ENCODE assay signal across 8 cellular contexts in genomic region chr2:96143848-96144480, GRCh38. TPM values are rescaled to one million over a fixed set of nuclear protein-coding genes. Genes with fewer than 3 reads are reported as not detected.
DNase-seq lines count a peak whose midpoint lies in the region; ATAC-seq and TF ChIP-seq lines count a peak whose summit lies in the region.

No MANE protein-coding gene starts in this region.

- no peaks in the 10 kb centered on the region for H3K27me3 Mint-ChIP-seq in activated naive CD4-positive, alpha-beta T cell treated with anti-CD3 and anti-CD28 coated beads for 36 hours (ENCODE audit: low read depth)

- H3K4me1 ChIP-seq in left lung (peaks cover 7 to 58% of the 10 kb centered on the region in 2 donors), thoracic aorta (ENCODE audit: control insufficient read depth in 1 of 2, low read depth in 2 of 2) (peaks cover 21 to 55% of the 10 kb centered on the region in 2 donors)

- peaks cover 38% of the 10 kb centered on the region for H3K36me3 Mint-ChIP-seq in activated naive CD4-positive, alpha-beta T cell treated with anti-CD3 and anti-CD28 coated beads for 36 hours (ENCODE audit: low read depth)

- H3K27ac ChIP-seq in left lung (no peak overlapping the region), thoracic aorta (no peak overlapping the region)

- H3K9me3 ChIP-seq in left lung (no peaks in the 10 kb centered on the region), thoracic aorta (no peaks in the 10 kb centered on the region)

- no peaks in the 10 kb centered on the region for H3K36me3 ChIP-seq in left lung
- H3K36me3 ChIP-seq in thoracic aorta, result no peaks in the 10 kb centered on the region

- peak overlapping the region; percentile 96 for H3K4me3 Mint-ChIP-seq in activated naive CD4-positive, alpha-beta T cell treated with anti-CD3 and anti-CD28 coated beads for 36 hours

- intact Hi-C loops in activated naive CD4-positive, alpha-beta T cell treated with anti-CD3 and anti-CD28 coated beads for 36 hours (cut with micrococcal nuclease), result loop anchor here (2.0 kb wide), 1 partner anchor 193 kb away; no protein-coding TSS in a partner anchor
- intact Hi-C loops in left lung (cut with DNase I), result no loop called here

- ATAC-seq in left lung, result no peak
- ATAC-seq in thoracic aorta (ENCODE audit: insufficient number of reproducible peaks, low FRiP score, low read depth), result no peak

- DNase-seq in NCI-H1092 treated with DMSO at 0.1 percent for 48 hours (lab: John Stamatoyannopoulos, UW), result peak; percentile 5
- no peak for DNase-seq in NCI-H1092 (lab: John Stamatoyannopoulos, UW)
- peak; percentile 69 for DNase-seq in NCI-H2171 treated with DMSO at 0.1 percent for 48 hours (lab: John Stamatoyannopoulos, UW)
- peak; percentile 46 for DNase-seq in activated naive CD4-positive, alpha-beta T cell treated with anti-CD3 and anti-CD28 coated beads for 36 hours
- peak in 1 of 2 donors; percentile 72 for DNase-seq in left lung
- no peak for DNase-seq in thoracic aorta (ENCODE audit: low spot score)
- no peak for DNase-seq in foreskin fibroblast
- DNase-seq in GM19240 (ENCODE audit: insufficient read length, low spot score), result no peak

- H3K27me3 ChIP-seq in left lung (peaks cover 0 to 15% of the 10 kb centered on the region in 2 donors), thoracic aorta (replicated peaks; ENCODE audit: insufficient read depth) (no peaks in the 10 kb centered on the region)

- H3K4me3 ChIP-seq in left lung (peak overlapping the region; percentile 47 to 61), thoracic aorta (peak overlapping the region; percentile 77), foreskin fibroblast (ENCODE audit: low read depth in 1 of 2, low read length in 2 of 2) (peak overlapping the region in 1 of 2 donors; percentile 54)

- CTCF ChIA-PET in activated naive CD4-positive, alpha-beta T cell treated with anti-CD3 and anti-CD28 coated beads for 36 hours (lab: Charles Lee), result interaction anchor here (0.8 to 18.5 kb wide), 7 partner anchors 14 to 151 kb away, joined by 3 to 482 read pairs (median 5); partner anchors contain the start of gene ADRA2B

- no peaks in the 10 kb centered on the region for H3K9me3 Mint-ChIP-seq in activated naive CD4-positive, alpha-beta T cell treated with anti-CD3 and anti-CD28 coated beads for 36 hours

- peaks cover 48% of the 10 kb centered on the region for H3K4me1 Mint-ChIP-seq in activated naive CD4-positive, alpha-beta T cell treated with anti-CD3 and anti-CD28 coated beads for 36 hours (ENCODE audit: low read depth)

- peak overlapping the region; percentile 96 for H3K27ac Mint-ChIP-seq in activated naive CD4-positive, alpha-beta T cell treated with anti-CD3 and anti-CD28 coated beads for 36 hours

- TF ChIP-seq CTCF in left lung (IDR thresholded peaks at IDR 0.05), result no peak
- no peak for TF ChIP-seq CTCF in thoracic aorta (IDR thresholded peaks at IDR 0.05)
- TF ChIP-seq CTCF in foreskin fibroblast (IDR thresholded peaks at IDR 0.05; ENCODE audit: low read depth, low read length), result no peak

RNA-seq across cellular contexts. Expression of gene DUSP2, which starts 1.3 kb away (rescaled TPM):
- total RNA-seq in activated naive CD4-positive, alpha-beta T cell treated with anti-CD3 and anti-CD28 coated beads for 36 hours, result 100 to 1,000 TPM; 429 to 463 TPM
- total RNA-seq in left lung (1 to 10 TPM; 3.6 to 5.7 TPM), thoracic aorta (10 to 100 TPM in 1 of 2 donors, 1 to 10 TPM in 1; 8.5 to 22.2 TPM)

RNA-seq across cellular contexts. Expression of gene ASTL, which starts 5.7 kb away (rescaled TPM):
- 1 to 10 TPM; 2.5 to 2.6 TPM for total RNA-seq in activated naive CD4-positive, alpha-beta T cell treated with anti-CD3 and anti-CD28 coated beads for 36 hours
- total RNA-seq in left lung (not detected), thoracic aorta (not detected)

RNA-seq across cellular contexts. Expression of gene ADRA2B, which starts 27.6 kb away (rescaled TPM):
- total RNA-seq in activated naive CD4-positive, alpha-beta T cell treated with anti-CD3 and anti-CD28 coated beads for 36 hours, result under 1 TPM; 0.52 TPM
- total RNA-seq in left lung (under 1 TPM; 0.20 to 0.34 TPM), thoracic aorta (1 to 10 TPM; 3.5 to 4.5 TPM)

Comparison
In these comparisons a context has a peak if more than half of its experiments do, and no peak if none do; other contexts are left out.
1. DNase-seq: peak in NCI-H1092 treated with DMSO at 0.1 percent for 48 hours (single experiment), NCI-H2171 treated with DMSO at 0.1 percent for 48 hours (single experiment) and activated naive CD4-positive, alpha-beta T cell treated with anti-CD3 and anti-CD28 coated beads for 36 hours (single experiment); none in NCI-H1092 (single experiment), thoracic aorta (single experiment), foreskin fibroblast (0 of 2) and GM19240 (single experiment).
2. RNA of gene DUSP2, which starts 1.3 kb away (total RNA-seq): 429 to 463 TPM in activated naive CD4-positive, alpha-beta T cell treated with anti-CD3 and anti-CD28 coated beads for 36 hours; 8.5 to 22.2 TPM in thoracic aorta and 3.6 to 5.7 TPM in left lung; every median in the first group is over 10 times any median in the second.